In the genomic region with DNA sequence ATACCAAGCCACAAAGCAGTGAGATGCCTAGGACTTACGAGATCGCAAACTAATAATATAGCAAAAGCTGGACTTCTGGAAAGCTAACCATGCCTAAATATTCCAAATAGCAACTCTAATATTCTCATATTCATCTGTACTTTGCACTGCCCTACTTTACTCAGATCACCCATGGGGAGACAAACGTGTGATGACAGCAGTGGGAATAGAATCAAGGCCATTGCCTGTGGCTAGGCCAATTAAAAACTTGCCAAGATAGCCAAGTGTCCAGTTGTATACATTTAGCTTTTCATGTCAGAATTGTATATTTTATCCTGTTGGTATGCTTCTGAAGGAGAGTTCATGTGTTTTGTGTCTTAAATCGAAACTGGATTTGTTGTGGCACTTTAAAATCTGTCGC, we compare ENCODE assay signal across 14 cellular contexts. TPM values are rescaled to one million over a fixed set of nuclear protein-coding genes. Genes with fewer than 3 reads are reported as not detected.
DNase-seq lines count a peak whose midpoint lies in the region; ATAC-seq and TF ChIP-seq lines count a peak whose summit lies in the region.
"Had no signal": no experiment of that assay in that cellular context is flagged by ENCODE, and none has a peak within 500 bp of the region (broad histone marks: within the 10 kb centered on the region; RNA-seq: fewer than 3 reads in every experiment).

No MANE protein-coding gene starts in this region.

- peak overlapping the region; percentile 95 for H3K4me3 Mint-ChIP-seq in natural killer cell
- no peak overlapping the region for H3K4me3 Mint-ChIP-seq in natural killer cell treated with Interleukin-12 subunit alpha and Interleukin-12 subunit beta and Interleukin-15 and Interleukin-18, amount 100 ng/mL, for 72 hours
- H3K4me3 Mint-ChIP-seq in naive thymus-derived CD8-positive, alpha-beta T cell = peak overlapping the region in 6 of 10 donors; percentile 20 to 94 (median 93)

- H3K27ac ChIP-seq in brain microvascular endothelial cell (peak overlapping the region; percentile 82), vagina (peak overlapping the region; percentile 88), Peyer's patch (no peak overlapping the region), spleen (no peak overlapping the region)
- H3K27ac ChIP-seq: SJCRH30 had no signal

- H3K36me3 Mint-ChIP-seq in natural killer cell = no peaks in the 10 kb centered on the region
- no peaks in the 10 kb centered on the region for H3K36me3 Mint-ChIP-seq in natural killer cell treated with Interleukin-12 subunit alpha and Interleukin-12 subunit beta and Interleukin-15 and Interleukin-18, amount 100 ng/mL, for 72 hours
- H3K36me3 Mint-ChIP-seq in naive thymus-derived CD8-positive, alpha-beta T cell = no peaks in the 10 kb centered on the region
- H3K36me3 Mint-ChIP-seq: activated naive CD4-positive, alpha-beta T cell treated with anti-CD3 and anti-CD28 coated beads, Interleukin-2, amount 50 U/mL, for 72 hours had no signal

- no peak for ATAC-seq in natural killer cell
- ATAC-seq in natural killer cell treated with Interleukin-12 subunit alpha and Interleukin-12 subunit beta and Interleukin-15 and Interleukin-18, amount 100 ng/mL, for 72 hours = no peak
- ATAC-seq in naive thymus-derived CD8-positive, alpha-beta T cell = no peak
- ATAC-seq: activated naive CD4-positive, alpha-beta T cell treated with anti-CD3 and anti-CD28 coated beads, Interleukin-2, amount 50 U/mL, for 72 hours; left lobe of liver had no signal

- no peaks in the 10 kb centered on the region for H3K9me3 ChIP-seq in vagina
- no peaks in the 10 kb centered on the region for H3K9me3 ChIP-seq in Peyer's patch
- no peaks in the 10 kb centered on the region for H3K9me3 ChIP-seq in spleen
- H3K9me3 ChIP-seq: SJCRH30 had no signal

- no peak for TF ChIP-seq POLR2A in vagina (IDR thresholded peaks at IDR 0.05)
- TF ChIP-seq POLR2A in Peyer's patch (IDR thresholded peaks at IDR 0.05) = no peak
- TF ChIP-seq POLR2A in spleen (IDR thresholded peaks at IDR 0.05) = no peak

- H3K4me1 Mint-ChIP-seq in natural killer cell = peaks cover 33 to 36% of the 10 kb centered on the region in 2 donors
- peaks cover 23 to 33% of the 10 kb centered on the region in 2 donors for H3K4me1 Mint-ChIP-seq in natural killer cell treated with Interleukin-12 subunit alpha and Interleukin-12 subunit beta and Interleukin-15 and Interleukin-18, amount 100 ng/mL, for 72 hours (ENCODE audit: low read depth in 2 of 2)
- peaks cover 5 to 32% (median 25%) of the 10 kb centered on the region in 4 donors for H3K4me1 Mint-ChIP-seq in naive thymus-derived CD8-positive, alpha-beta T cell

- H3K27me3 ChIP-seq in brain microvascular endothelial cell (replicated peaks) (no peaks in the 10 kb centered on the region), vagina (no peaks in the 10 kb centered on the region), Peyer's patch (no peaks in the 10 kb centered on the region), spleen (replicated peaks in 1 of 7) (no peaks in the 10 kb centered on the region)
- H3K27me3 ChIP-seq: SJCRH30 had no signal

- DNase-seq in natural killer cell (no peak), brain microvascular endothelial cell (no peak), vagina (ENCODE audit: extremely low spot score in 2 of 2) (no peak), CD1c-positive myeloid dendritic cell (ENCODE audit: extremely low spot score) (no peak), Peyer's patch (no peak), spleen (no peak)
- DNase-seq in natural killer cell treated with Interleukin-12 subunit alpha and Interleukin-12 subunit beta and Interleukin-15 and Interleukin-18, amount 100 ng/mL, for 72 hours (ENCODE audit: low spot score) = no peak
- DNase-seq in naive thymus-derived CD8-positive, alpha-beta T cell = no peak
- DNase-seq: AML-193, erythroblast, NCI-H187 treated with DMSO at 0.1 percent for 48 hours, SJCRH30 had no signal

- POLR2A ChIA-PET in naive thymus-derived CD8-positive, alpha-beta T cell (lab: Charles Lee) = no interaction called here

- WGBS in spleen, 5 donors = 83 to 92% (median 91%) methylated on average over 5 of the region's 5 CpGs

- no peak overlapping the region for H3K4me3 ChIP-seq in brain microvascular endothelial cell (ENCODE audit: low read depth, low read length)
- peak overlapping the region in 1 of 2 donors; percentile 70 for H3K4me3 ChIP-seq in vagina
- H3K4me3 ChIP-seq in Peyer's patch = no peak overlapping the region
- H3K4me3 ChIP-seq in spleen = no peak overlapping the region

- in situ Hi-C loops in brain microvascular endothelial cell (cut with HindIII; ENCODE audit: low pct_ligation_motif_present, low sequenced_read_pairs) = no loop called here

- H3K27me3 Mint-ChIP-seq in natural killer cell (ENCODE audit: low read depth in 2 of 2) = peaks cover 0 to 3% of the 10 kb centered on the region in 2 donors
- peaks cover 6 to 19% of the 10 kb centered on the region in 2 donors for H3K27me3 Mint-ChIP-seq in natural killer cell treated with Interleukin-12 subunit alpha and Interleukin-12 subunit beta and Interleukin-15 and Interleukin-18, amount 100 ng/mL, for 72 hours
- H3K27me3 Mint-ChIP-seq in naive thymus-derived CD8-positive, alpha-beta T cell = peaks cover 4 to 18% (median 8%) of the 10 kb centered on the region in 5 donors

- H3K9me3 Mint-ChIP-seq in natural killer cell = no peaks in the 10 kb centered on the region
- H3K9me3 Mint-ChIP-seq in natural killer cell treated with Interleukin-12 subunit alpha and Interleukin-12 subunit beta and Interleukin-15 and Interleukin-18, amount 100 ng/mL, for 72 hours = no peaks in the 10 kb centered on the region
- H3K9me3 Mint-ChIP-seq in naive thymus-derived CD8-positive, alpha-beta T cell = no peaks in the 10 kb centered on the region
- H3K9me3 Mint-ChIP-seq: activated naive CD4-positive, alpha-beta T cell treated with anti-CD3 and anti-CD28 coated beads, Interleukin-2, amount 50 U/mL, for 72 hours had no signal

- H3K27ac Mint-ChIP-seq in natural killer cell = no peak overlapping the region
- H3K27ac Mint-ChIP-seq in natural killer cell treated with Interleukin-12 subunit alpha and Interleukin-12 subunit beta and Interleukin-15 and Interleukin-18, amount 100 ng/mL, for 72 hours = no peak overlapping the region
- H3K27ac Mint-ChIP-seq in naive thymus-derived CD8-positive, alpha-beta T cell = peak overlapping the region in 1 of 10 donors; percentile 46

- no peak for TF ChIP-seq CTCF in natural killer cell (IDR thresholded peaks at IDR 0.05)
- no peak for TF ChIP-seq CTCF in brain microvascular endothelial cell (IDR thresholded peaks at IDR 0.05; ENCODE audit: low read depth, low read length, missing control alignments)
- no peak for TF ChIP-seq CTCF in vagina (IDR thresholded peaks at IDR 0.05)
- TF ChIP-seq CTCF in Peyer's patch (IDR thresholded peaks at IDR 0.05) = no peak
- no peak for TF ChIP-seq CTCF in spleen (IDR thresholded peaks at IDR 0.05 in 8 of 11, conservative IDR thresholded peaks at IDR 0.05 in 3 of 11)

- peaks cover 5% of the 10 kb centered on the region for H3K4me1 ChIP-seq in vagina
- H3K4me1 ChIP-seq in Peyer's patch = peaks cover 0 to 11% (median 3%) of the 10 kb centered on the region in 4 donors
- peaks cover 0 to 29% (median 17%) of the 10 kb centered on the region in 6 donors for H3K4me1 ChIP-seq in spleen
- H3K4me1 ChIP-seq: SJCRH30 had no signal

- intact Hi-C loops in natural killer cell (cut with micrococcal nuclease) = no loop called here
- intact Hi-C loops in vagina (cut with DNase I) = no loop called here
- intact Hi-C loops in spleen (cut with DNase I; ENCODE audit: low total_unique reads) = no loop called here

- H3K36me3 ChIP-seq in brain microvascular endothelial cell (replicated peaks) (no peaks in the 10 kb centered on the region), vagina (no peaks in the 10 kb centered on the region), Peyer's patch (no peaks in the 10 kb centered on the region), spleen (no peaks in the 10 kb centered on the region)
- H3K36me3 ChIP-seq: SJCRH30 had no signal

RNA-seq across cellular contexts. Expression of a gene that starts 1.2 kb away (rescaled TPM):
- total RNA-seq in natural killer cell (10 to 100 TPM in 2 of 3 donors, 1 to 10 TPM in 1; 8.5 to 15.7 (median 10.4) TPM), vagina (9.6 TPM), Peyer's patch (10 to 100 TPM in 1 of 4 donors, 1 to 10 TPM in 3; 2.0 to 12.4 (median 4.2) TPM), spleen (1 to 10 TPM; 2.0 to 4.4 (median 2.7) TPM)
- 1 to 10 TPM; 1.5 to 2.5 TPM for total RNA-seq in natural killer cell treated with Interleukin-12 subunit alpha and Interleukin-12 subunit beta and Interleukin-15 and Interleukin-18, amount 100 ng/mL, for 72 hours
- 1 to 10 TPM; 3.4 to 3.8 TPM for total RNA-seq in naive thymus-derived CD8-positive, alpha-beta T cell
- polyA plus RNA-seq in naive thymus-derived CD8-positive, alpha-beta T cell = under 1 TPM; 0.19 to 0.62 (median 0.56) TPM
- 1 to 10 TPM in 2 of 3 donors, under 1 TPM in 1; 0.76 to 3.7 (median 2.2) TPM for polyA plus RNA-seq in spleen

RNA-seq across cellular contexts. Expression of a gene that starts 2.7 kb away (rescaled TPM):
- not detected for total RNA-seq in natural killer cell
- total RNA-seq in natural killer cell treated with Interleukin-12 subunit alpha and Interleukin-12 subunit beta and Interleukin-15 and Interleukin-18, amount 100 ng/mL, for 72 hours = not detected
- total RNA-seq in naive thymus-derived CD8-positive, alpha-beta T cell = not detected
- polyA plus RNA-seq in naive thymus-derived CD8-positive, alpha-beta T cell = not detected
- total RNA-seq in vagina = not detected
- not detected for total RNA-seq in Peyer's patch
- not detected for total RNA-seq in spleen
- not detected for polyA plus RNA-seq in spleen
- total RNA-seq: activated naive CD4-positive, alpha-beta T cell treated with anti-CD3 and anti-CD28 coated beads, Interleukin-2, amount 50 U/mL, for 72 hours; left lobe of liver; SJCRH30 had no signal

Comparison
In these comparisons a context has a peak if more than half of its experiments do, and no peak if none do; other contexts are left out.
1. H3K27ac ChIP-seq: peak in brain microvascular endothelial cell (single experiment) and vagina (single experiment); none in Peyer's patch (0 of 4) and spleen (0 of 8).